In the genomic region with DNA sequence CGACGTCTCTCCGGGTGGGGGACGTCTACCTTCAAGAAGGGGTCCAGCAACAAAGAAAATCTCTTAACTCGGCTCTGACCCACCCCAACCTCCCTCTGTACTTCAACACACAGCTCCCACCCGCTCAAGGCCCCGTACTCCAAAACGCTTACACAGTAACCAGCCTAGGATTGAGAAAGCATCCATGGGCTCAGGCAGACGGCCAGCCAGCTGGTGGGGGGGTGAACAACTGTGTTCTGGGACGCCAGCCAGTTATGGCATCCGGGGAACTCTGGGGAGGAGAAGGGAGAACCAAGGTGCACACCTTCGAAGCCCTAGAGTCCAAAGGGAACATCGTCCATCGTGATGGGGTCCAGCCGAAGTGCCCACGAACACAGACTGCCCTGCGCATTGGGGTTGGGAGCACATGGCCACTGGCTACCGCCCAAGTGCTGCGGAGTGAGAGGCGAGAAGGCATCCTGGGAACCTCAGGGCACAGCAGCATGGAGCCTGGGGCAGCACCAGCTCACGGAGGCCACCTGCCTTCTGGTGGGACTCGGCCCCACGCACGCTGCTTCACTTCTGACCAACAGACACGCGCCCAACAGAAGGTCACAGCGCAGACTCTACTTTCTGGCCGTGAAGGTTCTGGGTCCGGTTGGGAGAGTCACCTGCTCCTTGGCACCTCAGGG, we compare ENCODE assay signal across 7 cellular contexts. TPM values are rescaled to one million over a fixed set of nuclear protein-coding genes. Genes with fewer than 3 reads are reported as not detected.
A peak's percentile ranks its signal among the peaks of the same experiment; 100 is the strongest.
DNase-seq lines count a peak whose midpoint lies in the region; ATAC-seq and TF ChIP-seq lines count a peak whose summit lies in the region.

No MANE protein-coding gene starts in this region.

- H3K27ac ChIP-seq in brain microvascular endothelial cell (no peak overlapping the region), layer of hippocampus (ENCODE audit: low read depth, low read length) (peak overlapping the region; percentile 52), tibial artery (peak overlapping the region; percentile 84 to 89)

- peak; percentile 86 for DNase-seq in LHCN-M2 (ENCODE audit: low read depth)
- DNase-seq in brain microvascular endothelial cell = peak; percentile 53
- peak; percentile 82 to 95 for DNase-seq in tibial artery
- DNase-seq in SIG-M5 (lab: John Stamatoyannopoulos, UW) = no peak

- H3K9me3 ChIP-seq in tibial artery = no peaks in the 10 kb centered on the region

- peaks cover 73% of the 10 kb centered on the region for H3K36me3 ChIP-seq in brain microvascular endothelial cell (replicated peaks)
- H3K36me3 ChIP-seq in tibial artery = peaks cover 38 to 53% (median 49%) of the 10 kb centered on the region in 3 donors

- no peak for TF ChIP-seq CTCF in brain microvascular endothelial cell (IDR thresholded peaks at IDR 0.05; ENCODE audit: low read depth, low read length, missing control alignments)
- TF ChIP-seq CTCF in tibial artery (IDR thresholded peaks at IDR 0.05) = no peak

- in situ Hi-C loops in brain microvascular endothelial cell (cut with HindIII; ENCODE audit: low pct_ligation_motif_present, low sequenced_read_pairs) = no loop called here

- intact Hi-C loops in tibial artery (cut with DNase I; ENCODE audit: low total_unique reads) = loop anchor here (10.0 kb wide), 1 partner anchor 52 kb away; no protein-coding TSS in a partner anchor

- H3K4me3 ChIP-seq in brain microvascular endothelial cell (ENCODE audit: low read depth, low read length) (no peak overlapping the region), tibial artery (no peak overlapping the region)

- ATAC-seq in GM21390 (IDR thresholded peaks at IDR 0.05; ENCODE audit: unreplicated experiment) = no peak
- ATAC-seq in GM19452 (IDR thresholded peaks at IDR 0.05; ENCODE audit: unreplicated experiment) = no peak

- no peaks in the 10 kb centered on the region for H3K27me3 ChIP-seq in brain microvascular endothelial cell (replicated peaks)
- H3K27me3 ChIP-seq in layer of hippocampus (ENCODE audit: control insufficient read depth, insufficient read depth, low read length) = no peaks in the 10 kb centered on the region
- H3K27me3 ChIP-seq in tibial artery = no peaks in the 10 kb centered on the region

- H3K4me1 ChIP-seq in tibial artery = peaks cover 20 to 77% (median 72%) of the 10 kb centered on the region in 4 donors

RNA-seq across cellular contexts. Expression of gene SLC16A3, which starts 14.3 kb away (rescaled TPM):
- total RNA-seq in LHCN-M2 (2014; rRNA removed) = 497 and 711 TPM in 2 replicates
- 445 TPM for polyA plus RNA-seq in LHCN-M2 (2012)

RNA-seq across cellular contexts. Expression of gene CSNK1D, which starts 30.4 kb away (rescaled TPM):
- total RNA-seq in LHCN-M2 (2014; rRNA removed) = 38.9 and 51.3 TPM in 2 replicates
- 98.1 TPM for polyA plus RNA-seq in LHCN-M2 (2012)

RNA-seq across cellular contexts. Expression of gene CCDC57, which starts 30.5 kb away (rescaled TPM):
- 11.0 and 13.5 TPM in 2 replicates for total RNA-seq in LHCN-M2 (2014; rRNA removed)
- polyA plus RNA-seq in LHCN-M2 (2012) = 8.0 TPM
